Comparison of ENCODE assay signal across 22 cellular contexts in genomic region chr9:2939368-2939767, GRCh38.
"Had no signal": no experiment of that assay in that cellular context is flagged by ENCODE, and none has a peak within 500 bp of the region (broad histone marks: within the 10 kb centered on the region; RNA-seq: fewer than 3 reads in every experiment).

No MANE protein-coding gene starts in this region.

- FAIRE-seq: HTR-8/SVneo, RCC 7860 had no signal

- H3K9me3 ChIP-seq: MG63, SJSA1 had no signal

- H3K27me3 ChIP-seq: MG63, SJSA1 had no signal

- H3K27ac ChIP-seq: HL-60, SJSA1, SK-N-MC had no signal

- DNase-seq: IMR-90, Karpas-422, KG1, MG63, NCI-H1092, NCI-H1105 treated with DMSO at 0.1 percent for 48 hours, NCI-H1417 treated with DMSO at 0.1 percent for 48 hours, NCI-H146, NCI-H1694 treated with DMSO at 0.1 percent for 48 hours, NCI-H1930, NCI-H2081, NCI-H2107, NCI-H2227 treated with DMSO at 0.1 percent for 48 hours, NCI-H748 treated with DMSO at 0.1 percent for 48 hours, Right ventricle myocardium superior, RPMI8226, SIG-M5 had no signal

- H3K4me3 ChIP-seq: MG63, SJSA1, SK-N-MC had no signal

- H3K4me1 ChIP-seq: SJSA1 had no signal

- H3K36me3 ChIP-seq: MG63, SJSA1 had no signal
